9 cellular contexts compared by ENCODE assay signal in genomic region chr17:28385037-28385797, GRCh38. TPM values are rescaled to one million over a fixed set of nuclear protein-coding genes. Genes with fewer than 3 reads are reported as not detected.
DNase-seq lines count a peak whose midpoint lies in the region; ATAC-seq, FAIRE-seq and TF ChIP-seq lines count a peak whose summit lies in the region.
"Had no signal": no experiment of that assay in that cellular context is flagged by ENCODE, and none has a peak within 500 bp of the region (broad histone marks: within the 10 kb centered on the region; RNA-seq: fewer than 3 reads in every experiment).

No MANE protein-coding gene starts in this region.

- DNase-seq in activated T-cell treated with anti-CD3 and anti-CD28 coated beads, Interleukin-2, amount 50 U/mL, for 24 hours, result peak; percentile 57
- DNase-seq in activated T-cell treated with anti-CD3 and anti-CD28 coated beads for 4 hours (no peak), keratinocyte (ENCODE audit: low read depth, low spot score) (no peak), thyroid gland (peak; percentile 35 to 43), OCI-M2 (lab: John Stamatoyannopoulos, UW; ENCODE audit: unreplicated experiment) (no peak), osteoblast (ENCODE audit: insufficient read length, low spot score, missing footprints) (no peak)
- peak; percentile 61 for DNase-seq in activated CD4-positive, alpha-beta memory T cell treated with anti-CD3 and anti-CD28 coated beads for 36 hours

- peaks cover 59% of the 10 kb centered on the region for H3K36me3 Mint-ChIP-seq in activated T-cell treated with anti-CD3 and anti-CD28 coated beads, Interleukin-2, amount 50 U/mL, for 24 hours (ENCODE audit: low read depth)
- peaks cover 18% of the 10 kb centered on the region for H3K36me3 Mint-ChIP-seq in activated CD4-positive, alpha-beta memory T cell treated with anti-CD3 and anti-CD28 coated beads for 36 hours

- no peaks in the 10 kb centered on the region for H3K9me3 ChIP-seq in keratinocyte (ENCODE audit: control insufficient read depth, low read depth, low read length)
- H3K9me3 ChIP-seq in thyroid gland, result no peaks in the 10 kb centered on the region
- no peaks in the 10 kb centered on the region for H3K9me3 ChIP-seq in osteoblast (ENCODE audit: low read depth, low read length)

- TF ChIP-seq POLR2A in thyroid gland (IDR thresholded peaks at IDR 0.05), result no peak

- H3K27me3 Mint-ChIP-seq in activated T-cell treated with anti-CD3 and anti-CD28 coated beads, Interleukin-2, amount 50 U/mL, for 24 hours, result no peaks in the 10 kb centered on the region
- no peaks in the 10 kb centered on the region for H3K27me3 Mint-ChIP-seq in activated CD4-positive, alpha-beta memory T cell treated with anti-CD3 and anti-CD28 coated beads for 36 hours

- peak overlapping the region; percentile 87 for H3K4me3 Mint-ChIP-seq in activated T-cell treated with anti-CD3 and anti-CD28 coated beads, Interleukin-2, amount 50 U/mL, for 24 hours
- peak overlapping the region; percentile 88 for H3K4me3 Mint-ChIP-seq in activated CD4-positive, alpha-beta memory T cell treated with anti-CD3 and anti-CD28 coated beads for 36 hours

- H3K27ac ChIP-seq in keratinocyte (ENCODE audit: control insufficient read depth, insufficient read depth, low read length), result no peak overlapping the region
- H3K27ac ChIP-seq in thyroid gland, result peak overlapping the region in 2 of 3 donors; percentile 18 to 39
- H3K27ac ChIP-seq in osteoblast (ENCODE audit: low read depth, low read length), result no peak overlapping the region

- H4K20me1 ChIP-seq in keratinocyte (ENCODE audit: control insufficient read depth, extremely low read depth, insufficient read depth, low read length), result no peaks in the 10 kb centered on the region
- peaks cover 3% of the 10 kb centered on the region for H4K20me1 ChIP-seq in osteoblast (ENCODE audit: insufficient read depth, low read length)

- no peak overlapping the region for H3K9ac ChIP-seq in keratinocyte (ENCODE audit: control insufficient read depth, extremely low read depth, insufficient read depth, low read length)

- H3K4me3 ChIP-seq in keratinocyte (ENCODE audit: control insufficient read depth in 2 of 3, extremely low read depth in 1 of 3, insufficient read depth in 2 of 3, low read depth in 1 of 3, low read length in 3 of 3), result peak overlapping the region in 1 of 3 experiments; percentile 69
- peak overlapping the region in 2 of 3 donors; percentile 53 to 66 for H3K4me3 ChIP-seq in thyroid gland (replicated peaks in 1 of 3)
- no peak overlapping the region for H3K4me3 ChIP-seq in osteoblast (ENCODE audit: insufficient read depth, low read length)

- H3K27me3 ChIP-seq in keratinocyte (ENCODE audit: control insufficient read depth, extremely low read depth, insufficient read depth, low read length) (peaks cover 36% of the 10 kb centered on the region), thyroid gland (no peaks in the 10 kb centered on the region), osteoblast (ENCODE audit: insufficient read depth, low read length) (no peaks in the 10 kb centered on the region)

- H2AFZ ChIP-seq in keratinocyte (ENCODE audit: control insufficient read depth, low read length), result no peak overlapping the region
- no peak overlapping the region for H2AFZ ChIP-seq in osteoblast (ENCODE audit: low read length)

- no peak for FAIRE-seq in keratinocyte (lab: Jason Lieb, UNC)
- FAIRE-seq: colon had no signal

- peak overlapping the region; percentile 87 for H3K4me2 ChIP-seq in keratinocyte (ENCODE audit: control insufficient read depth, extremely low read depth, insufficient read depth, low read depth, low read length)
- H3K4me2 ChIP-seq in osteoblast (ENCODE audit: insufficient read depth, low read length), result no peak overlapping the region

- H3K79me2 ChIP-seq in keratinocyte (ENCODE audit: control insufficient read depth, insufficient read depth, low read length) (no peaks in the 10 kb centered on the region), osteoblast (ENCODE audit: insufficient read depth, low read length) (no peaks in the 10 kb centered on the region)

- intact Hi-C loops in activated CD4-positive, alpha-beta memory T cell treated with anti-CD3 and anti-CD28 coated beads for 36 hours (cut with micrococcal nuclease), result loop anchor here (2.0 to 10.0 kb wide), 2 partner anchors 32 to 160 kb away; no protein-coding TSS in a partner anchor
- intact Hi-C loops in thyroid gland (cut with DNase I), result no loop called here

- H3K27ac Mint-ChIP-seq in activated T-cell treated with anti-CD3 and anti-CD28 coated beads, Interleukin-2, amount 50 U/mL, for 24 hours, result peak overlapping the region; percentile 77
- peak overlapping the region; percentile 59 for H3K27ac Mint-ChIP-seq in activated CD4-positive, alpha-beta memory T cell treated with anti-CD3 and anti-CD28 coated beads for 36 hours

- TF ChIP-seq CTCF in keratinocyte (optimal IDR thresholded peaks at IDR 0.05 in 1 of 3, IDR thresholded peaks at IDR 0.05 in 1 of 3, conservative IDR thresholded peaks at IDR 0.05 in 1 of 3; ENCODE audit: extremely low read depth in 1 of 3, insufficient read depth in 2 of 3, low read length in 3 of 3) (no peak), thyroid gland (IDR thresholded peaks at IDR 0.05) (no peak), osteoblast (IDR thresholded peaks at IDR 0.05; ENCODE audit: extremely low read depth, low read depth, low read length) (no peak)

- peaks cover 28% of the 10 kb centered on the region for H3K4me1 Mint-ChIP-seq in activated T-cell treated with anti-CD3 and anti-CD28 coated beads, Interleukin-2, amount 50 U/mL, for 24 hours (ENCODE audit: low read depth)
- H3K4me1 Mint-ChIP-seq in activated CD4-positive, alpha-beta memory T cell treated with anti-CD3 and anti-CD28 coated beads for 36 hours (ENCODE audit: low read depth), result peaks cover 25% of the 10 kb centered on the region

- dilution Hi-C loops in keratinocyte (cut with MboI; ENCODE audit: extremely low pct_ligation_motif_present, low sequenced_read_pairs), result no loop called here

- H3K9me3 Mint-ChIP-seq in activated T-cell treated with anti-CD3 and anti-CD28 coated beads, Interleukin-2, amount 50 U/mL, for 24 hours, result no peaks in the 10 kb centered on the region
- H3K9me3 Mint-ChIP-seq in activated CD4-positive, alpha-beta memory T cell treated with anti-CD3 and anti-CD28 coated beads for 36 hours, result no peaks in the 10 kb centered on the region

- no peak for ATAC-seq in HG03521 (IDR thresholded peaks at IDR 0.05; ENCODE audit: unreplicated experiment)

- no peaks in the 10 kb centered on the region for H3K36me3 ChIP-seq in keratinocyte (ENCODE audit: control insufficient read depth in 2 of 2, extremely low read depth in 1 of 2, insufficient read depth in 2 of 2, low read length in 2 of 2)
- H3K36me3 ChIP-seq in thyroid gland, result peaks cover 10 to 18% of the 10 kb centered on the region in 2 donors
- H3K36me3 ChIP-seq in osteoblast (ENCODE audit: insufficient read depth, low read length), result no peaks in the 10 kb centered on the region

- H3K9me1 ChIP-seq in keratinocyte (ENCODE audit: control insufficient read depth, extremely low read depth, insufficient read depth, low read length), result no peaks in the 10 kb centered on the region

- POLR2A ChIA-PET in activated CD4-positive, alpha-beta memory T cell treated with anti-CD3 and anti-CD28 coated beads for 36 hours (lab: Charles Lee), result interaction anchor here (0.6 to 1.7 kb wide), 6 partner anchors 10 to 81 kb away, joined by 3 to 15 read pairs (median 4); partner anchors contain the start of genes IFT20, POLDIP2, SARM1 and TNFAIP1

- H3K4me1 ChIP-seq in keratinocyte (ENCODE audit: control insufficient read depth, extremely low read depth, insufficient read depth, low read length) (peaks cover 23% of the 10 kb centered on the region), thyroid gland (peaks cover 18 to 22% of the 10 kb centered on the region in 2 donors), osteoblast (ENCODE audit: insufficient read depth, low read length) (no peaks in the 10 kb centered on the region)

- CTCF ChIA-PET in activated CD4-positive, alpha-beta memory T cell treated with anti-CD3 and anti-CD28 coated beads for 36 hours (lab: Charles Lee), result interaction anchor here (0.6 to 1.7 kb wide), 2 partner anchors 31 to 117 kb away, joined by 5 to 7 read pairs; no protein-coding TSS in a partner anchor

- 42 to 50% methylated on average over 17 to 22 of the region's 37 CpGs for WGBS in thyroid gland, 2 donors

RNA-seq across cellular contexts. Expression of gene SARM1, which starts 13.7 kb away (rescaled TPM):
- 10 to 100 TPM; 16.5 to 18.3 TPM for total RNA-seq in activated CD4-positive, alpha-beta memory T cell treated with anti-CD3 and anti-CD28 coated beads for 36 hours
- polyA plus RNA-seq in keratinocyte, result 0.55 to 1.6 TPM (median 0.90 TPM) in 3 replicates
- 0.30 TPM for polyA plus RNA-seq in keratinocyte (2011; ENCODE audit: low read depth)
- 0.63 and 1.0 TPM in 2 replicates for polyA plus RNA-seq in keratinocyte (2011; cell fraction: cytosol; rRNA removed)
- polyA plus RNA-seq in keratinocyte (2011; cell fraction: nucleus; rRNA removed), result 2.7 and 2.8 TPM in 2 replicates
- polyA plus RNA-seq in keratinocyte (2012; ENCODE audit: low replicate concordance), result 0.73 and 1.3 TPM in 2 replicates
- polyA minus RNA-seq in keratinocyte, result 2.2 to 8.6 TPM (median 3.7 TPM) in 3 replicates
- 3.3 TPM for polyA minus RNA-seq in keratinocyte (2011; cell fraction: cytosol; rRNA and poly(A)+ RNA removed)
- 1.4 and 2.7 TPM in 2 replicates for polyA minus RNA-seq in keratinocyte (2011; cell fraction: nucleus; rRNA and poly(A)+ RNA removed)
- total RNA-seq in thyroid gland (10 to 100 TPM; 10.3 to 20.2 (median 16.3) TPM), osteoblast (5.8 and 5.9 TPM in 2 replicates)

RNA-seq across cellular contexts. Expression of gene VTN, which starts 15.1 kb away (rescaled TPM):
- total RNA-seq in activated CD4-positive, alpha-beta memory T cell treated with anti-CD3 and anti-CD28 coated beads for 36 hours, result not detected
- polyA plus RNA-seq in keratinocyte, result 0.05 TPM in 1 of 3 replicates, not detected in the others
- not detected for polyA plus RNA-seq in keratinocyte (2011; ENCODE audit: low read depth)
- polyA plus RNA-seq in keratinocyte (2011; cell fraction: cytosol; rRNA removed), result not detected in 2 replicates
- polyA plus RNA-seq in keratinocyte (2011; cell fraction: nucleus; rRNA removed), result 0.11 and 0.20 TPM in 2 replicates
- polyA plus RNA-seq in keratinocyte (2012; ENCODE audit: low replicate concordance), result 0.16 TPM in 1 of 2 replicates, not detected in the other
- not detected in 3 replicates for polyA minus RNA-seq in keratinocyte
- polyA minus RNA-seq in keratinocyte (2011; cell fraction: cytosol; rRNA and poly(A)+ RNA removed), result not detected
- 0.39 and 0.42 TPM in 2 replicates for polyA minus RNA-seq in keratinocyte (2011; cell fraction: nucleus; rRNA and poly(A)+ RNA removed)
- total RNA-seq in thyroid gland (under 1 TPM in 2 of 4 donors, not detected in 2; 0.33 to 0.39 TPM), osteoblast (under 0.01 TPM in 1 of 2 replicates, not detected in the other)

RNA-seq across cellular contexts. Expression of gene SEBOX, which starts 20.2 kb away (rescaled TPM):
- total RNA-seq in activated CD4-positive, alpha-beta memory T cell treated with anti-CD3 and anti-CD28 coated beads for 36 hours, result not detected
- not detected in 3 replicates for polyA plus RNA-seq in keratinocyte
- polyA plus RNA-seq in keratinocyte (2011; ENCODE audit: low read depth), result not detected
- not detected in 2 replicates for polyA plus RNA-seq in keratinocyte (2011; cell fraction: cytosol; rRNA removed)
- not detected in 2 replicates for polyA plus RNA-seq in keratinocyte (2011; cell fraction: nucleus; rRNA removed)
- polyA plus RNA-seq in keratinocyte (2012; ENCODE audit: low replicate concordance), result not detected in 2 replicates
- polyA minus RNA-seq in keratinocyte, result not detected in 3 replicates
- not detected for polyA minus RNA-seq in keratinocyte (2011; cell fraction: cytosol; rRNA and poly(A)+ RNA removed)
- not detected in 2 replicates for polyA minus RNA-seq in keratinocyte (2011; cell fraction: nucleus; rRNA and poly(A)+ RNA removed)
- total RNA-seq in thyroid gland (not detected), osteoblast (not detected in 2 replicates)

RNA-seq across cellular contexts. Expression of gene SLC46A1, which starts 20.8 kb away (rescaled TPM):
- 1 to 10 TPM; 2.3 to 2.9 TPM for total RNA-seq in activated CD4-positive, alpha-beta memory T cell treated with anti-CD3 and anti-CD28 coated beads for 36 hours
- 1.7 to 1.9 TPM (median 1.9 TPM) in 3 replicates for polyA plus RNA-seq in keratinocyte
- 0.29 TPM for polyA plus RNA-seq in keratinocyte (2011; ENCODE audit: low read depth)
- 0.78 and 1.5 TPM in 2 replicates for polyA plus RNA-seq in keratinocyte (2011; cell fraction: cytosol; rRNA removed)
- polyA plus RNA-seq in keratinocyte (2011; cell fraction: nucleus; rRNA removed), result 4.4 and 5.6 TPM in 2 replicates
- polyA plus RNA-seq in keratinocyte (2012; ENCODE audit: low replicate concordance), result 1.4 and 2.8 TPM in 2 replicates
- 1.3 to 5.3 TPM (median 2.8 TPM) in 3 replicates for polyA minus RNA-seq in keratinocyte
- polyA minus RNA-seq in keratinocyte (2011; cell fraction: cytosol; rRNA and poly(A)+ RNA removed), result 1.3 TPM
- polyA minus RNA-seq in keratinocyte (2011; cell fraction: nucleus; rRNA and poly(A)+ RNA removed), result 2.3 and 3.3 TPM in 2 replicates
- total RNA-seq in thyroid gland (10 to 100 TPM; 10.8 to 15.6 (median 13.4) TPM), osteoblast (6.8 and 8.0 TPM in 2 replicates)

RNA-seq across cellular contexts. Expression of gene POLDIP2, which starts 27.9 kb away (rescaled TPM):
- 10 to 100 TPM; 73.8 to 76.4 TPM for total RNA-seq in activated CD4-positive, alpha-beta memory T cell treated with anti-CD3 and anti-CD28 coated beads for 36 hours
- polyA plus RNA-seq in keratinocyte, result 88.7 to 105 TPM (median 90.2 TPM) in 3 replicates
- polyA plus RNA-seq in keratinocyte (2011; ENCODE audit: low read depth), result 20.9 TPM
- polyA plus RNA-seq in keratinocyte (2011; cell fraction: cytosol; rRNA removed), result 84.0 and 88.6 TPM in 2 replicates
- 46.4 and 52.3 TPM in 2 replicates for polyA plus RNA-seq in keratinocyte (2011; cell fraction: nucleus; rRNA removed)
- 84.6 and 91.7 TPM in 2 replicates for polyA plus RNA-seq in keratinocyte (2012; ENCODE audit: low replicate concordance)
- polyA minus RNA-seq in keratinocyte, result 69.6 to 107 TPM (median 72.8 TPM) in 3 replicates
- 70.4 TPM for polyA minus RNA-seq in keratinocyte (2011; cell fraction: cytosol; rRNA and poly(A)+ RNA removed)
- polyA minus RNA-seq in keratinocyte (2011; cell fraction: nucleus; rRNA and poly(A)+ RNA removed), result 19.5 and 30.5 TPM in 2 replicates
- total RNA-seq in thyroid gland (100 to 1,000 TPM in 2 of 4 donors, 10 to 100 TPM in 2; 55.4 to 102 (median 91.7) TPM), osteoblast (82.9 and 84.6 TPM in 2 replicates)

Comparison
In these comparisons a context has a peak if more than half of its experiments do, and no peak if none do; other contexts are left out.
1. DNase-seq: peak in activated T-cell treated with anti-CD3 and anti-CD28 coated beads, Interleukin-2, amount 50 U/mL, for 24 hours (single experiment), activated CD4-positive, alpha-beta memory T cell treated with anti-CD3 and anti-CD28 coated beads for 36 hours (single experiment) and thyroid gland (2 of 2); none in activated T-cell treated with anti-CD3 and anti-CD28 coated beads for 4 hours (single experiment), keratinocyte (single experiment), OCI-M2 (single experiment) and osteoblast (single experiment).
2. H3K27ac ChIP-seq: peak in thyroid gland (2 of 3); none in keratinocyte (single experiment) and osteoblast (single experiment).